ENCODE assay signal across 1 cellular context in genomic region chr14:74524076-74524812, GRCh38.
TF ChIP-seq lines count a peak whose summit lies in the region.

No MANE protein-coding gene starts in this region.

TF ChIP-seq in WTC11, 78 proteins besides CTCF, POLR2A, EP300 and RAD21 (continued from another document):
- TF ChIP-seq USF2 (CRISPR knock-in tag; IDR thresholded peaks at IDR 0.05) (no peak), ESRRA (CRISPR knock-in tag; IDR thresholded peaks at IDR 0.05; ENCODE audit: borderline replicate concordance) (no peak), NR2C2 (CRISPR knock-in tag; IDR thresholded peaks at IDR 0.05) (no peak), MXD4 (CRISPR knock-in tag; IDR thresholded peaks at IDR 0.05; ENCODE audit: borderline replicate concordance) (no peak)
